Comparison of ENCODE assay signal across 24 cellular contexts in the genomic region with DNA sequence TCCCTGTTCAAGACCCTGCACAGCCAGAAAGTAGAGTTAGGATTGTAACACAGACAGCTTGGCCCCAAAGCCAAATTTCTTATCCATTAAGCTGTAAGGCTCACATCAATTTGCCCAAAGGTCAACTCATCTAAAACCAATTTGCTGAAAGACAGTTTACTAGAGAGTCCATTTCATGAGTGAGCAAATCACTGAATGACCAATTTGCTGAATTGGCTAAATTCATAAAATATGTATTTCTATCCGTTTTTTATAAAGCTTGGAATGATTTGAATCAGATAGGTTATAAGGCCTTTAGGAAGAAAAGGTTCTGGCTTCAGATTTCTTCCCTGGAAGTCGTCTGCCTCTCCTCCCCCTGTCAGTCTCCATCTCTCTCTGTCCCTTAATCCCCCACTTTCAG.
"Had no signal": no experiment of that assay in that cellular context is flagged by ENCODE, and none has a peak within 500 bp of the region (broad histone marks: within the 10 kb centered on the region; RNA-seq: fewer than 3 reads in every experiment).

No MANE protein-coding gene starts in this region.

- H3K4me1 Mint-ChIP-seq: mesothelial cell of epicardium had no signal

- H3K36me3 ChIP-seq: esophagus muscularis mucosa, gastroesophageal sphincter, heart right ventricle, left lung, lower lobe of right lung had no signal

- H3K4me3 ChIP-seq: coronary artery, dorsolateral prefrontal cortex, esophagus muscularis mucosa, gastroesophageal sphincter, heart right ventricle, left lung, lower lobe of right lung, mucosa of descending colon had no signal

- H3K9me3 ChIP-seq: esophagus muscularis mucosa, gastroesophageal sphincter, heart right ventricle, left lung, lower lobe of right lung, mucosa of descending colon had no signal

- ATAC-seq: foreskin keratinocyte, gastroesophageal sphincter, heart right ventricle, left cardiac atrium, left lung, left ventricle myocardium superior, lower lobe of right lung, mucosa of descending colon had no signal

- DNase-seq: dermis blood vessel endothelial cell; dorsolateral prefrontal cortex; effector CD4-positive, alpha-beta T cell; effector memory CD4-positive, alpha-beta T cell; foreskin keratinocyte; glutamatergic neuron; head of caudate nucleus; heart right ventricle; hippocampal formation; left cardiac atrium; left lung; left ventricle myocardium superior; lower lobe of right lung; mesenchymal stem cell; mucosa of descending colon; naive B cell had no signal

- H3K4me3 Mint-ChIP-seq: mesothelial cell of epicardium, naive B cell had no signal

- FAIRE-seq: endothelial cell of umbilical vein, frontal cortex, islet of Langerhans, keratinocyte had no signal

- H3K36me3 Mint-ChIP-seq: mesothelial cell of epicardium, naive B cell had no signal

- H3K4me1 ChIP-seq: esophagus muscularis mucosa, foreskin keratinocyte, gastroesophageal sphincter, heart right ventricle, left lung, lower lobe of right lung had no signal

- H3K27ac Mint-ChIP-seq: mesothelial cell of epicardium, naive B cell had no signal

- H3K27ac ChIP-seq: coronary artery, dorsolateral prefrontal cortex, esophagus muscularis mucosa, foreskin keratinocyte, gastroesophageal sphincter, heart right ventricle, left lung, lower lobe of right lung had no signal
